ENCODE assay signal across 1 cellular context in genomic region chr3:129425213-129425612, GRCh38.
TF ChIP-seq lines count a peak whose summit lies in the region.

No MANE protein-coding gene starts in this region.

TF ChIP-seq in WTC11, 78 proteins besides CTCF, POLR2A, EP300 and RAD21:
- TF ChIP-seq ATF3 (CRISPR knock-in tag; conservative IDR thresholded peaks at IDR 0.05) (no peak), CBFB (CRISPR knock-in tag; IDR thresholded peaks at IDR 0.05; ENCODE audit: low read depth) (no peak), AR (CRISPR knock-in tag; IDR thresholded peaks at IDR 0.05) (no peak), NFATC4 (CRISPR knock-in tag; IDR thresholded peaks at IDR 0.05) (no peak)
TF ChIP-seq in WTC11: peak in this region for 0.
